ENCODE assay signal across 30 cellular contexts in genomic region chr17:16676645-16677044, GRCh38.
"Had no signal": no experiment of that assay in that cellular context is flagged by ENCODE, and none has a peak within 500 bp of the region (broad histone marks: within the 10 kb centered on the region; RNA-seq: fewer than 3 reads in every experiment).

No MANE protein-coding gene starts in this region.

- H3K36me3 ChIP-seq: gastrocnemius medialis, heart left ventricle had no signal

- H3K9me3 Mint-ChIP-seq: activated naive CD4-positive, alpha-beta T cell treated with anti-CD3 and anti-CD28 coated beads for 36 hours; activated naive CD4-positive, alpha-beta T cell treated with anti-CD3 and anti-CD28 coated beads, Interleukin-2, amount 50 U/mL, for 24 hours; activated naive CD8-positive, alpha-beta T cell treated with anti-CD3 and anti-CD28 coated beads for 36 hours; activated naive CD8-positive, alpha-beta T cell treated with anti-CD3 and anti-CD28 coated beads, Interleukin-2, amount 50 U/mL, for 24 hours; activated T-helper 1 cell treated with anti-CD3 and anti-CD28 coated beads, Interleukin-12 subunit alpha, Interleukin-12 subunit beta, Interleukin-2, Interleukin-4 antibody, amounts not matched to agents 30 ng/mL and 10 ng/mL and 1 ng/mL, durations not matched to agents 14 hours and 24 hours and 36 hours; activated T-helper 2 cell treated with anti-CD3 and anti-CD28 coated beads, Interferon-gamma antibody, Interleukin-2, Interleukin-4, amounts not matched to agents 10 μg/mL and 5 μg/mL and 100 μg/mL, durations not matched to agents 14 hours and 24 hours and 36 hours; dendritic cell treated with granulocyte-macrophage colony-stimulating factor and Interleukin-4, amounts not matched to agents 40 ng/mL and 50 ng/mL, for 4 days; endodermal cell; WTC11 had no signal

- H3K27me3 ChIP-seq: body of pancreas, dorsolateral prefrontal cortex, gastrocnemius medialis had no signal

- H3K27ac ChIP-seq: body of pancreas, coronary artery, dorsolateral prefrontal cortex, gastrocnemius medialis, heart left ventricle had no signal

- H3K4me3 ChIP-seq: body of pancreas, coronary artery, dorsolateral prefrontal cortex, gastrocnemius medialis, heart left ventricle had no signal

- H3K4me3 Mint-ChIP-seq: activated CD8-positive, alpha-beta memory T cell treated with anti-CD3 and anti-CD28 coated beads, Interleukin-2, amount 10 ng/mL, durations not matched to agents 7 days and 5 days; activated CD8-positive, alpha-beta T cell treated with anti-CD3 and anti-CD28 coated beads, Interleukin-2, amount 10 ng/mL, durations not matched to agents 7 days and 5 days; activated naive CD4-positive, alpha-beta T cell treated with anti-CD3 and anti-CD28 coated beads for 36 hours; activated naive CD4-positive, alpha-beta T cell treated with anti-CD3 and anti-CD28 coated beads, Interleukin-2, amount 50 U/mL, for 24 hours; activated naive CD8-positive, alpha-beta T cell treated with anti-CD3 and anti-CD28 coated beads for 36 hours; activated naive CD8-positive, alpha-beta T cell treated with anti-CD3 and anti-CD28 coated beads, Interleukin-2, amount 50 U/mL, for 24 hours; activated T-helper 1 cell treated with anti-CD3 and anti-CD28 coated beads, Interleukin-12 subunit alpha, Interleukin-12 subunit beta, Interleukin-2, Interleukin-4 antibody, amounts not matched to agents 30 ng/mL and 10 ng/mL and 1 ng/mL, durations not matched to agents 14 hours and 24 hours and 36 hours; dendritic cell treated with granulocyte-macrophage colony-stimulating factor and Interleukin-4, amounts not matched to agents 40 ng/mL and 50 ng/mL, for 4 days; endodermal cell; WTC11 had no signal

- H3K4me1 Mint-ChIP-seq: activated CD8-positive, alpha-beta memory T cell treated with anti-CD3 and anti-CD28 coated beads, Interleukin-2, amount 10 ng/mL, durations not matched to agents 7 days and 5 days; activated naive CD8-positive, alpha-beta T cell treated with anti-CD3 and anti-CD28 coated beads for 36 hours; activated naive CD8-positive, alpha-beta T cell treated with anti-CD3 and anti-CD28 coated beads, Interleukin-2, amount 50 U/mL, for 24 hours; endodermal cell had no signal

- H3K9me3 ChIP-seq: body of pancreas, gastrocnemius medialis, heart left ventricle had no signal

- H3K36me3 Mint-ChIP-seq: activated CD8-positive, alpha-beta memory T cell treated with anti-CD3 and anti-CD28 coated beads, Interleukin-2, amount 10 ng/mL, durations not matched to agents 7 days and 5 days; activated naive CD4-positive, alpha-beta T cell treated with anti-CD3 and anti-CD28 coated beads, Interleukin-2, amount 50 U/mL, for 24 hours; activated naive CD8-positive, alpha-beta T cell treated with anti-CD3 and anti-CD28 coated beads for 36 hours; WTC11 had no signal

- H3K27me3 Mint-ChIP-seq: activated CD8-positive, alpha-beta memory T cell treated with anti-CD3 and anti-CD28 coated beads, Interleukin-2, amount 10 ng/mL, durations not matched to agents 7 days and 5 days had no signal

- H3K27ac Mint-ChIP-seq: activated CD8-positive, alpha-beta memory T cell treated with anti-CD3 and anti-CD28 coated beads, Interleukin-2, amount 10 ng/mL, durations not matched to agents 7 days and 5 days; activated CD8-positive, alpha-beta T cell treated with anti-CD3 and anti-CD28 coated beads, Interleukin-2, amount 10 ng/mL, durations not matched to agents 7 days and 5 days; activated naive CD4-positive, alpha-beta T cell treated with anti-CD3 and anti-CD28 coated beads for 36 hours; activated naive CD4-positive, alpha-beta T cell treated with anti-CD3 and anti-CD28 coated beads, Interleukin-2, amount 50 U/mL, for 24 hours; activated naive CD8-positive, alpha-beta T cell treated with anti-CD3 and anti-CD28 coated beads for 36 hours; activated naive CD8-positive, alpha-beta T cell treated with anti-CD3 and anti-CD28 coated beads, Interleukin-2, amount 50 U/mL, for 24 hours; activated T-helper 1 cell treated with anti-CD3 and anti-CD28 coated beads, Interleukin-12 subunit alpha, Interleukin-12 subunit beta, Interleukin-2, Interleukin-4 antibody, amounts not matched to agents 30 ng/mL and 10 ng/mL and 1 ng/mL, durations not matched to agents 14 hours and 24 hours and 36 hours; activated T-helper 2 cell treated with anti-CD3 and anti-CD28 coated beads, Interferon-gamma antibody, Interleukin-2, Interleukin-4, amounts not matched to agents 10 μg/mL and 5 μg/mL and 100 μg/mL, durations not matched to agents 14 hours and 24 hours and 36 hours; dendritic cell treated with granulocyte-macrophage colony-stimulating factor and Interleukin-4, amounts not matched to agents 40 ng/mL and 50 ng/mL, for 4 days; endodermal cell; WTC11 had no signal

- DNase-seq: activated CD4-positive, alpha-beta T cell treated with anti-CD3 and anti-CD28 coated beads for 48 hours; activated CD4-positive, alpha-beta T cell treated with anti-CD3 and anti-CD28 coated beads, Interleukin-2, amount 50 U/mL, for 1 hour; activated CD4-positive, alpha-beta T cell treated with anti-CD3 and anti-CD28 coated beads, Interleukin-2, amount 50 U/mL, for 48 hours; activated CD8-positive, alpha-beta memory T cell treated with anti-CD3 and anti-CD28 coated beads, Interleukin-2, amount 10 ng/mL, durations not matched to agents 7 days and 5 days; activated CD8-positive, alpha-beta memory T cell treated with anti-CD3 and anti-CD28 coated beads, Interleukin-2, amount 50 U/mL, for 4 hours; activated CD8-positive, alpha-beta T cell treated with anti-CD3 and anti-CD28 coated beads, Interleukin-2, amount 10 ng/mL, durations not matched to agents 7 days and 5 days; activated effector memory CD4-positive, alpha-beta T cell treated with anti-CD3 and anti-CD28 coated beads, Interleukin-2, amount 50 U/mL, for 16 hours; activated naive CD4-positive, alpha-beta T cell treated with anti-CD3 and anti-CD28 coated beads for 36 hours; activated naive CD8-positive, alpha-beta T cell treated with anti-CD3 and anti-CD28 coated beads for 36 hours; activated naive CD8-positive, alpha-beta T cell treated with anti-CD3 and anti-CD28 coated beads, Interleukin-2, amount 50 U/mL, for 24 hours; activated T-cell treated with anti-CD3 and anti-CD28 coated beads, Interleukin-2, amount 50 U/mL, for 1 hour; activated T-cell treated with anti-CD3 and anti-CD28 coated beads, Interleukin-2, amount 50 U/mL, for 48 hours; aorta; body of pancreas; caudate nucleus; dorsolateral prefrontal cortex; effector memory CD4-positive, alpha-beta T cell; endodermal cell; foreskin fibroblast; gastrocnemius medialis; glutamatergic neuron; heart left ventricle; T-helper 2 cell had no signal

- ATAC-seq: activated CD8-positive, alpha-beta memory T cell treated with anti-CD3 and anti-CD28 coated beads, Interleukin-2, amount 10 ng/mL, durations not matched to agents 7 days and 5 days; activated CD8-positive, alpha-beta T cell treated with anti-CD3 and anti-CD28 coated beads, Interleukin-2, amount 10 ng/mL, durations not matched to agents 7 days and 5 days; activated naive CD8-positive, alpha-beta T cell treated with anti-CD3 and anti-CD28 coated beads, Interleukin-2, amount 50 U/mL, for 24 hours; body of pancreas; esophagus mucosa; gastrocnemius medialis; heart left ventricle; WTC11 had no signal

- H3K4me1 ChIP-seq: body of pancreas, gastrocnemius medialis, heart left ventricle had no signal
